Comparison of ENCODE assay signal across 8 cellular contexts in the genomic region with DNA sequence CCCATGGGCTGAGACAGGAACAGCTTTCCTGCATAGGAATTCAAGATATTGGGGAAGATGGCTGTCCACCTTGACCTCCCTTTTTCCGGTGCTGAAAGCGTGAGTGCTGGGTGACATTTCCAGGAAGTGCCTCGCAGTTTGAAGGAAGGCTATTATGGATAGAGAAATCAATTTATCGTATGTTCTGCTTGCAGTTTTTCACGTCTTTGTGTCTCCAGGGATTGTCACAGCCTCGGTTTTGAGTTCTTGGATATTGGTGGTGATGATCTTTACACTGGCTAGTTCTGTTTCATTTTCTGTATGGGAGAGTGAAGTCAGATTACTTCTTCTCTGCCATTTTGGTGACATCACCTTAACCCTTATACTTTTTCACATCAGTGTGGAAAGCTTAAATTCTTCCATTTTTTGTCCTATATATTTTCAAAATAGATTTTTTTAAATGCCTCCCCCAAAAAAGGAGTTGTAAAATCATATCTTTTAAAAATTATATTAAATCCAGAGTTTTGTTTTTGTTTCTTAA.
DNase-seq lines count a peak whose midpoint lies in the region; ATAC-seq and TF ChIP-seq lines count a peak whose summit lies in the region.

No MANE protein-coding gene starts in this region.

- intact Hi-C loops in lower lobe of right lung (cut with DNase I): loop anchor here (10.0 kb wide), 1 partner anchor 219 kb away; no protein-coding TSS in a partner anchor

- DNase-seq in Jurkat, Clone E6-1 (ENCODE audit: low read depth, low spot score): peak; percentile 7
- DNase-seq in lower lobe of right lung (no peak), SKM-1 treated with dmso at 0.1 percent for 144 hours (lab: John Stamatoyannopoulos, UW; ENCODE audit: unreplicated experiment) (no peak), AG08396 (ENCODE audit: low spot score) (no peak), ureter (ENCODE audit: low spot score) (no peak)
- no peak for DNase-seq in stimulated activated CD4-positive, alpha-beta T cell treated with anti-CD3 and anti-CD28 coated beads, Interleukin-4, amount 100 ng/mL, for 1 hour

- no peaks in the 10 kb centered on the region for H3K4me1 ChIP-seq in lower lobe of right lung

- peak overlapping the region; percentile 53 for H3K4me3 ChIP-seq in Jurkat, Clone E6-1 (ENCODE audit: low read length)
- peak overlapping the region; percentile 33 for H3K4me3 ChIP-seq in lower lobe of right lung

- peak; percentile 39 for ATAC-seq in GM18505 (IDR thresholded peaks at IDR 0.05; ENCODE audit: unreplicated experiment)
- peak; percentile 65 for ATAC-seq in GM21717 (IDR thresholded peaks at IDR 0.05; ENCODE audit: unreplicated experiment)
- peak in 1 of 2 donors; percentile 37 for ATAC-seq in lower lobe of right lung

- no peaks in the 10 kb centered on the region for H3K9me3 ChIP-seq in lower lobe of right lung

- H3K36me3 ChIP-seq in lower lobe of right lung: no peaks in the 10 kb centered on the region

- H3K27ac ChIP-seq in lower lobe of right lung: no peak overlapping the region

- TF ChIP-seq POLR2A in GM18505 (IDR thresholded peaks at IDR 0.05; ENCODE audit: borderline replicate concordance, extremely low read depth, insufficient read depth, insufficient read length): no peak

- no peaks in the 10 kb centered on the region for H3K27me3 ChIP-seq in lower lobe of right lung (ENCODE audit: low read depth)

- no peak for TF ChIP-seq CTCF in lower lobe of right lung (IDR thresholded peaks at IDR 0.05)
